8 cellular contexts compared by ENCODE assay signal in the genomic region with DNA sequence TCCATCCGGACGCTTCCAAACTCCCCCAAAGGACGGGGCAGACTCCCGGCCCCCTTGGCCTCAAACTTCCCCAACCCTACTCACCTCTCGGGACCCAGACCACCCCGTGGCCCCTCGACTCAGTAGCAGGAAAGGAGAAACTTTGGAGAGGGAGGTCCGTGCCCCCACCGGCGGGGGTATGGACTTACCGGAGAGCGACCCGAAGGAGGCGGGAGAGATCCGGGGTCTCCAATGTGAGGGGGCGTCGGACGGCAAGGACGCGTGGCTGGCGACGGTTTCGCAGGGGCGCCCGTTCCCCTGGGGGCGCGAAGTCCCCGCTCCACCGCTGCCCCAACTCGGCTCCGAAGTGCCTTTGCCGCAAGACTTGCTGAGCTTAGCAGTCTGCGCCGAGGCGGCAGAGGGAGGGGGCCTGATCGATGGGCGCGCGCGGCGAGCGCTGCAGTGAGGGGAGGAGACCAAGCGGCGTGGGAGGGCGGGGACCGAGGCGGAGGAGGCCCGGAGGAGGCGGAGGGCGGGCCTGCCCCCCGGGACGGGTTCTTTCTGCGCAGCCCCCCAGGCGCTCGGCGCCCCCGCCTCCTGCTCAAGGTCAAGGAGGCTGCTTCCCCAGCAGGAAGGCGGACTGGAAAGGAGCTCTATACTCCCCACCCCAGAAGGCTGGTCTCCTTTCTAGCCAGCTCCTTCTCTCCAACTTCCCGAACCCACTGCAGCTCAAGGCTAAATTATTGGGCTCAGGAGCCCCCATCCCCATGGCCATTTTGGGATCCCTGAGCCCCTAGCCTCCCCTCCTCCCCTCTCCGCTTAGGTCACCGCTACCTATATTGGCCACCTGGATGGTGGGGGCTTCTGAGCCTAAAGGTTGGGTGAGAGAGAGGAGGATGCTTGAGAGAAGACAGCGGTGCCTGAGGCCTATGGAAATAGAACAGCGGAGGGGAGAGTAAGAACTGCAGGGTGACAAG. TPM values are rescaled to one million over a fixed set of nuclear protein-coding genes. Genes with fewer than 3 reads are reported as not detected.
DNase-seq lines count a peak whose midpoint lies in the region; ATAC-seq and TF ChIP-seq lines count a peak whose summit lies in the region.

A gene (minus strand): TSS at position 385 of the 956 bp plus-strand sequence. CDS start 104,682 bp downstream, outside the sequence.

- H3K9ac ChIP-seq in HUES48 (ENCODE audit: low read depth, low read length) (peak within 1 kb of the TSS; percentile 20; the same call in 1 of the 2 replicates), iPS-18a (ENCODE audit: low read length) (peak within 1 kb of the TSS; percentile 38)

- no peak within 1 kb of the TSS for H3K27ac Mint-ChIP-seq in activated naive CD4-positive, alpha-beta T cell treated with anti-CD3 and anti-CD28 coated beads for 36 hours
- H3K27ac Mint-ChIP-seq in CD4-positive, alpha-beta memory T cell: no peak within 1 kb of the TSS

- H3K36me3 ChIP-seq in HUES48 (ENCODE audit: control insufficient read depth, insufficient read depth, low read length): no peaks in the 10 kb centered on the region
- H3K36me3 ChIP-seq in iPS-18a (ENCODE audit: control insufficient read depth, low read depth, low read length): no peaks in the 10 kb centered on the region
- no peaks in the 10 kb centered on the region for H3K36me3 ChIP-seq in spleen
- H3K36me3 ChIP-seq in CD4-positive, alpha-beta memory T cell (ENCODE audit: insufficient read depth, low read length): no peaks in the 10 kb centered on the region

- WGBS in spleen, 5 donors: 5 to 10% (median 6%) methylated on average over 34 to 63 of the region's 63 CpGs

- ATAC-seq in HG02884 (IDR thresholded peaks at IDR 0.05; ENCODE audit: unreplicated experiment): no peak

- no peak within 1 kb of the TSS for H3K4me3 Mint-ChIP-seq in activated naive CD4-positive, alpha-beta T cell treated with anti-CD3 and anti-CD28 coated beads for 36 hours
- peak within 1 kb of the TSS in 2 of 8 donors; percentile 8 to 31 for H3K4me3 Mint-ChIP-seq in CD4-positive, alpha-beta memory T cell

- POLR2A ChIA-PET in AG04450 (lab: Yijun Ruan, JAX): no interaction called here
- POLR2A ChIA-PET in CD4-positive, alpha-beta memory T cell (lab: Charles Lee; ENCODE audit: partially characterized antibody): no interaction called here

- H3K4me1 ChIP-seq in HUES48 (ENCODE audit: control insufficient read depth, insufficient read depth, low read length) (peaks cover 31% of the 10 kb centered on the region), iPS-18a (ENCODE audit: control insufficient read depth, low read depth, low read length) (peaks cover 20% of the 10 kb centered on the region), spleen (peaks cover 5 to 17% (median 13%) of the 10 kb centered on the region in 6 donors)
- no peaks in the 10 kb centered on the region for H3K4me1 ChIP-seq in CD4-positive, alpha-beta memory T cell (ENCODE audit: insufficient read depth, low read length)

- TF ChIP-seq POLR2A in spleen (IDR thresholded peaks at IDR 0.05): no peak

- no peaks in the 10 kb centered on the region for H3K9me3 Mint-ChIP-seq in activated naive CD4-positive, alpha-beta T cell treated with anti-CD3 and anti-CD28 coated beads for 36 hours
- no peaks in the 10 kb centered on the region for H3K9me3 Mint-ChIP-seq in CD4-positive, alpha-beta memory T cell

- peak within 1 kb of the TSS; percentile 20; the same call in 1 of the 2 replicates for H3K4me3 ChIP-seq in AG04450 (ENCODE audit: low read depth, low read length)
- H3K4me3 ChIP-seq in HUES48 (ENCODE audit: low read depth, low read length): peak within 1 kb of the TSS; percentile 76
- H3K4me3 ChIP-seq in iPS-18a (ENCODE audit: low read length): peak within 1 kb of the TSS; percentile 72
- H3K4me3 ChIP-seq in spleen: peak within 1 kb of the TSS in 6 of 8 donors; percentile 4 to 50 (median 16)
- H3K4me3 ChIP-seq in CD4-positive, alpha-beta memory T cell (ENCODE audit: low read length in 2 of 2): no peak within 1 kb of the TSS

- CTCF ChIA-PET in AG04450 (lab: Charles Lee): interaction anchor here (0.6 to 1.9 kb wide), 3 partner anchors 9 to 246 kb away, joined by 3 to 8 read pairs (median 7); no protein-coding TSS in a partner anchor
- CTCF ChIA-PET in activated naive CD4-positive, alpha-beta T cell treated with anti-CD3 and anti-CD28 coated beads for 36 hours (lab: Charles Lee): interaction anchor here (0.6 to 0.9 kb wide), 2 partner anchors 9 to 393 kb away, joined by 3 to 4 read pairs; no protein-coding TSS in a partner anchor
- CTCF ChIA-PET in CD4-positive, alpha-beta memory T cell (lab: Charles Lee; ENCODE audit: partially characterized antibody): no interaction called here

- DNase-seq in AG04450 (ENCODE audit: low read depth, low spot score) (no peak), spleen (peak; percentile 75), GOT3 (lab: John Stamatoyannopoulos, UW) (no peak)
- DNase-seq in activated naive CD4-positive, alpha-beta T cell treated with anti-CD3 and anti-CD28 coated beads for 36 hours: peak; percentile 15
- DNase-seq in CD4-positive, alpha-beta memory T cell: no peak

- H3K4me1 Mint-ChIP-seq in activated naive CD4-positive, alpha-beta T cell treated with anti-CD3 and anti-CD28 coated beads for 36 hours (ENCODE audit: low read depth): peaks cover 4% of the 10 kb centered on the region
- peaks cover 0 to 5% (median 0%) of the 10 kb centered on the region in 4 donors for H3K4me1 Mint-ChIP-seq in CD4-positive, alpha-beta memory T cell

- H3K9me3 ChIP-seq in AG04450 (ENCODE audit: control insufficient read depth, insufficient read depth, low read length): no peaks in the 10 kb centered on the region; the same call in 1 of the 2 replicates
- no peaks in the 10 kb centered on the region for H3K9me3 ChIP-seq in HUES48 (ENCODE audit: control insufficient read depth, insufficient read depth, low read length)
- no peaks in the 10 kb centered on the region for H3K9me3 ChIP-seq in iPS-18a (ENCODE audit: control insufficient read depth, low read depth, low read length)
- no peaks in the 10 kb centered on the region for H3K9me3 ChIP-seq in spleen
- no peaks in the 10 kb centered on the region for H3K9me3 ChIP-seq in CD4-positive, alpha-beta memory T cell (ENCODE audit: control insufficient read depth in 1 of 2, low read length in 2 of 2)

- H3K27me3 ChIP-seq in AG04450 (ENCODE audit: control insufficient read depth, insufficient read depth, low read length) (peaks cover 75% of the 10 kb centered on the region), HUES48 (ENCODE audit: control insufficient read depth, insufficient read depth, low read length) (peaks cover 48% of the 10 kb centered on the region), iPS-18a (ENCODE audit: control insufficient read depth, insufficient read depth, low read length) (peaks cover 45% of the 10 kb centered on the region), spleen (replicated peaks in 1 of 7) (peaks cover 6 to 90% (median 46%) of the 10 kb centered on the region in 7 donors)
- peaks cover 27% of the 10 kb centered on the region for H3K27me3 ChIP-seq in CD4-positive, alpha-beta memory T cell (ENCODE audit: insufficient read depth, low read length)

- intact Hi-C loops in activated naive CD4-positive, alpha-beta T cell treated with anti-CD3 and anti-CD28 coated beads for 36 hours (cut with micrococcal nuclease): no loop called here
- intact Hi-C loops in spleen (cut with DNase I; ENCODE audit: low total_unique reads): loop anchor here (10.0 kb wide), 1 partner anchor 526 kb away; no protein-coding TSS in a partner anchor
- intact Hi-C loops in CD4-positive, alpha-beta memory T cell (cut with micrococcal nuclease): no loop called here

- no peak within 1 kb of the TSS for H3K27ac ChIP-seq in AG04450 (ENCODE audit: low read depth, low read length)
- H3K27ac ChIP-seq in HUES48 (ENCODE audit: low read depth, low read length): no peak within 1 kb of the TSS
- H3K27ac ChIP-seq in iPS-18a (ENCODE audit: low read length): no peak within 1 kb of the TSS
- no peak within 1 kb of the TSS for H3K27ac ChIP-seq in spleen
- no peak within 1 kb of the TSS for H3K27ac ChIP-seq in CD4-positive, alpha-beta memory T cell (ENCODE audit: low read depth, low read length)

- H3K27me3 Mint-ChIP-seq in activated naive CD4-positive, alpha-beta T cell treated with anti-CD3 and anti-CD28 coated beads for 36 hours (ENCODE audit: low read depth): peaks cover 51% of the 10 kb centered on the region
- peaks cover 45 to 55% of the 10 kb centered on the region in 2 donors for H3K27me3 Mint-ChIP-seq in CD4-positive, alpha-beta memory T cell

- no peaks in the 10 kb centered on the region for H3K36me3 Mint-ChIP-seq in activated naive CD4-positive, alpha-beta T cell treated with anti-CD3 and anti-CD28 coated beads for 36 hours (ENCODE audit: low read depth)
- no peaks in the 10 kb centered on the region for H3K36me3 Mint-ChIP-seq in CD4-positive, alpha-beta memory T cell

- no peak for TF ChIP-seq CTCF in AG04450 (IDR thresholded peaks at IDR 0.05; ENCODE audit: low read depth, low read length)
- TF ChIP-seq CTCF in spleen (IDR thresholded peaks at IDR 0.05 in 8 of 11, conservative IDR thresholded peaks at IDR 0.05 in 3 of 11): no peak

RNA-seq across cellular contexts. Expression of the gene that starts here (rescaled TPM):
- polyA plus RNA-seq in AG04450 (2011; rRNA removed) (0.01 and 0.04 TPM in 2 replicates), spleen (under 1 TPM; under 0.01 to 0.02 (median under 0.01) TPM)
- 0.09 TPM in 2 replicates for polyA minus RNA-seq in AG04450 (2011; rRNA and poly(A)+ RNA removed)
- total RNA-seq in activated naive CD4-positive, alpha-beta T cell treated with anti-CD3 and anti-CD28 coated beads for 36 hours: not detected
- total RNA-seq in spleen: under 1 TPM in 4 of 7 donors, not detected in 3; 0.03 to 0.14 (median 0.08) TPM
- not detected for total RNA-seq in CD4-positive, alpha-beta memory T cell
- polyA plus RNA-seq in CD4-positive, alpha-beta memory T cell: under 1 TPM in 1 of 2 donors, not detected in 1; 0.03 TPM

Comparison
In these comparisons a context has a peak if more than half of its experiments do, and no peak if none do; other contexts are left out.
1. Peak in DNase-seq in activated naive CD4-positive, alpha-beta T cell treated with anti-CD3 and anti-CD28 coated beads for 36 hours; RNA of the gene not detected or under 1 TPM.
2. Peak in DNase-seq and H3K4me3 ChIP-seq in spleen; RNA of the gene not detected or under 1 TPM.
3. H3K4me3 ChIP-seq: peak in AG04450 (single experiment), HUES48 (single experiment) and iPS-18a (single experiment); none in CD4-positive, alpha-beta memory T cell (0 of 2).